In the genomic region with DNA sequence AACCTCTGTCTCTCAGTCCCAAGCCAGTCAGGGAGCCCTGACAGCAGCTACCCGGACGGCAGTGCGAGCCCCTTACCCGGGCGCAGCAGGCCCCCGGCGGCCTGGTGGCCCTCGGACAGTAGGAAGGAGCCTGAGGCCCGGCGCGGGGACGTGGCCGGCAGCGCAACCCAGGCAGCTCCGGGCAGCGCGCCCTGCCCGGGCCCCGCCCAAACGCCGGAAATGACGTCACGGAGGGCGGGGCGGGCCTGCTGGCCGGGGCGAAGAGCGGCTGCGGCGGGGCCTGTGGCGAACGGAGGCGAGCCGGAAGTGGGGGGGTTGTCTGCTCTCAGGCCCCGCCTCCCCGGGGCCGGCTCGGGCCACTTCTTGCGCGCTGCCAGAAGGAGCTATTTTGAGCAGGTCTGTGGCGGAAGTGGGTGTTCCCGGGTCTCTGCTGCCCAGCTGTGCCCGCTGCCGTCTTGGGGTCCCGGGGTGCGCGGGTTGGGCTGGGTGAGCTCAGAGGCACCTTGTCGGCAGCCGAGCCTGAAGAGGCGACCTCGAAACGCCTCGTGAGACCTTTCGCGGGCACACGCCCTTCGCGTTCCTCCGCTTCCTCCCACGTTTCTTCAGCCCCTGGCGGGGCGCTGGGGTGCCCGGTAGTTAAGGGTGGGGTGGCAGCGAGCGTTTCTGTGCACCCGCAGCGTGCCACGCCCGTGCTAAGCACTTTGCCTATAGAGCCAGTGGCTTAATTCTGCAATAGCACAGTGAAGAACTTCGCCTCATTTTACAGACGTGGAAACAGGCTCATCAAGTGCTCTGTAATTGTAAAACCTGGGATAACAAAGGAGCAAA, we compare ENCODE assay signal across 8 cellular contexts. TPM values are rescaled to one million over a fixed set of nuclear protein-coding genes. Genes with fewer than 3 reads are reported as not detected.
DNase-seq lines count a peak whose midpoint lies in the region; ATAC-seq and TF ChIP-seq lines count a peak whose summit lies in the region.

Gene C11orf24, minus strand, starts transcription at position 193 of the 828 bp plus-strand sequence. CDS start 8,206 bp downstream, outside the sequence.

- dilution Hi-C loops in mammary epithelial cell (cut with HindIII; ENCODE audit: low sequenced_read_pairs): no loop called here

- in situ Hi-C loops in mammary epithelial cell (cut with MboI; ENCODE audit: low sequenced_read_pairs in 2 of 2): no loop called here

- H3K4me1 ChIP-seq in mammary epithelial cell (ENCODE audit: insufficient read depth, low read length): peaks cover 35% of the 10 kb centered on the region
- peaks cover 12% of the 10 kb centered on the region for H3K4me1 ChIP-seq in smooth muscle cell (ENCODE audit: low read depth)

- H3K36me3 ChIP-seq in mammary epithelial cell (ENCODE audit: insufficient read depth, low read length) (peaks cover 2% of the 10 kb centered on the region), smooth muscle cell (ENCODE audit: low read depth) (no peaks in the 10 kb centered on the region)

- peak within 1 kb of the TSS; percentile 86 for H2AFZ ChIP-seq in mammary epithelial cell (ENCODE audit: low read depth, low read length)
- H2AFZ ChIP-seq in smooth muscle cell (ENCODE audit: low read depth): peak within 1 kb of the TSS; percentile 68

- H3K27ac ChIP-seq in mammary epithelial cell (ENCODE audit: insufficient read depth, low read depth, low read length) (peak within 1 kb of the TSS; percentile 84), smooth muscle cell (ENCODE audit: low read depth) (peak within 1 kb of the TSS; percentile 99)

- DNase-seq in AG04449 (ENCODE audit: low read depth, low spot score): peak; percentile 53
- peak; percentile 96 for DNase-seq in NCI-H2227 treated with DMSO at 0.1 percent for 48 hours (lab: John Stamatoyannopoulos, UW)
- peak; percentile 94 for DNase-seq in mammary epithelial cell
- peak; percentile 100 for DNase-seq in iPS-NIHi7 (ENCODE audit: extremely low spot score)
- DNase-seq in smooth muscle cell (lab: John Stamatoyannopoulos, UW; ENCODE audit: unreplicated experiment): peak; percentile 85

- 2% methylated on average over 14 of the region's 71 CpGs for WGBS in mammary epithelial cell (ENCODE audit: low coverage, missing lambda C conversion rate)
- WGBS in smooth muscle cell (ENCODE audit: low lambda C conversion rate): under 1% methylated on average over 70 of the region's 71 CpGs

- peak within 1 kb of the TSS; percentile 84 for H3K4me2 ChIP-seq in mammary epithelial cell (ENCODE audit: insufficient read depth, low read depth, low read length)
- peak within 1 kb of the TSS; percentile 93 for H3K4me2 ChIP-seq in smooth muscle cell

- CTCF ChIA-PET in AG04449 (lab: Yijun Ruan, JAX): interaction anchor here (0.8 to 10.8 kb wide), 7 partner anchors 10 to 135 kb away, joined by 3 to 124 read pairs (median 5); no protein-coding TSS in a partner anchor
- CTCF ChIA-PET in mammary epithelial cell (lab: Charles Lee; ENCODE audit: low non-redundant PET): interaction anchor here (0.6 to 0.9 kb wide), 6 partner anchors 11 to 316 kb away, joined by 3 to 5 read pairs (median 3); partner anchors contain the start of gene PPP6R3

- H3K27me3 ChIP-seq in mammary epithelial cell (ENCODE audit: insufficient read depth, low read length) (no peaks in the 10 kb centered on the region), smooth muscle cell (ENCODE audit: low read depth) (no peaks in the 10 kb centered on the region)

- peak; percentile 73 for ATAC-seq in GM18909 (IDR thresholded peaks at IDR 0.05; ENCODE audit: poor library complexity, unreplicated experiment)
- peak; percentile 75 for ATAC-seq in HG03159 (IDR thresholded peaks at IDR 0.05; ENCODE audit: unreplicated experiment)

- H3F3A ChIP-seq in smooth muscle cell (ENCODE audit: low read depth): no peaks in the 10 kb centered on the region

- H3K4me3 ChIP-seq in AG04449 (ENCODE audit: low read depth, low read length): peak within 1 kb of the TSS; percentile 95
- peak within 1 kb of the TSS; percentile 93 for H3K4me3 ChIP-seq in WI38 (ENCODE audit: low read depth, low read length)
- peak within 1 kb of the TSS; percentile 71 to 94 (median 73) for H3K4me3 ChIP-seq in mammary epithelial cell (replicated peaks in 1 of 3; ENCODE audit: insufficient read depth in 1 of 3, low read depth in 2 of 3, low read length in 3 of 3)
- peak within 1 kb of the TSS; percentile 94 for H3K4me3 ChIP-seq in smooth muscle cell

- POLR2A ChIA-PET in AG04449 (lab: Yijun Ruan, JAX): interaction anchor here (0.7 to 4.3 kb wide), 8 partner anchors 14 to 188 kb away, joined by 3 to 39 read pairs (median 4); no protein-coding TSS in a partner anchor

- H3K79me2 ChIP-seq in mammary epithelial cell (ENCODE audit: insufficient read depth, low read length): peaks cover 49% of the 10 kb centered on the region
- H3K79me2 ChIP-seq in smooth muscle cell (ENCODE audit: low read depth): peaks cover 43% of the 10 kb centered on the region

- BruUV-seq in mammary epithelial cell (replicated peaks; lab: Mats Ljungman, UMichigan): TSS peak; percentile 86

- intact Hi-C loops in mammary epithelial cell (cut with micrococcal nuclease): loop anchor here (1.0 to 10.0 kb wide), 2 partner anchors 25 to 257 kb away; partner anchors contain the start of gene ALDH3B1

- no peaks in the 10 kb centered on the region for H3K9me3 ChIP-seq in mammary epithelial cell (replicated peaks; ENCODE audit: insufficient read depth, low read length)
- no peaks in the 10 kb centered on the region for H3K9me3 ChIP-seq in smooth muscle cell (replicated peaks; ENCODE audit: low read depth)

- H3K9ac ChIP-seq in mammary epithelial cell (ENCODE audit: insufficient read depth, low read length) (peak within 1 kb of the TSS; percentile 89), smooth muscle cell (ENCODE audit: low read depth) (peak within 1 kb of the TSS; percentile 99)

- no peaks in the 10 kb centered on the region for H4K20me1 ChIP-seq in mammary epithelial cell (ENCODE audit: insufficient read depth, low read length)
- peaks cover 40% of the 10 kb centered on the region for H4K20me1 ChIP-seq in smooth muscle cell (ENCODE audit: low read depth)

- TF ChIP-seq CTCF in AG04449 (IDR thresholded peaks at IDR 0.05; ENCODE audit: insufficient read depth, low read length, missing control alignments) (no peak), WI38 (IDR thresholded peaks at IDR 0.05; ENCODE audit: low read depth, low read length) (no peak), mammary epithelial cell (conservative IDR thresholded peaks at IDR 0.05 in 1 of 2, IDR thresholded peaks at IDR 0.05 in 1 of 2; ENCODE audit: extremely low read depth in 1 of 2, insufficient read depth in 1 of 2, low read depth in 1 of 2, low read length in 2 of 2) (peak in 1 of 2 donors; percentile 1), smooth muscle cell (IDR thresholded peaks at IDR 0.05; ENCODE audit: borderline replicate concordance, insufficient read depth, poor library complexity, severe bottlenecking) (no peak)

RNA-seq across cellular contexts. Expression of gene C11orf24, which starts in this region (rescaled TPM):
- total RNA-seq in mammary epithelial cell (10 to 100 TPM; 30.2 to 64.3 TPM), smooth muscle cell (48.6 and 58.1 TPM in 2 replicates)
- polyA plus RNA-seq in mammary epithelial cell (46.5 TPM), smooth muscle cell (94.1 and 97.5 TPM in 2 replicates)
- 47.1 TPM for polyA minus RNA-seq in mammary epithelial cell

Comparison
In these comparisons a context has a peak if more than half of its experiments do, and no peak if none do; other contexts are left out.
1. Peak in every context shown above with its lines: DNase-seq, ATAC-seq, H3K4me3 ChIP-seq and H3K27ac ChIP-seq.